Comparison of ENCODE assay signal across 28 cellular contexts in genomic region chr7:17996442-17997223, GRCh38. TPM values are rescaled to one million over a fixed set of nuclear protein-coding genes. Genes with fewer than 3 reads are reported as not detected.
"Had no signal": no experiment of that assay in that cellular context is flagged by ENCODE, and none has a peak within 500 bp of the region (broad histone marks: within the 10 kb centered on the region; RNA-seq: fewer than 3 reads in every experiment).

No MANE protein-coding gene starts in this region.

- H3K9ac ChIP-seq: neural progenitor cell had no signal

- H3K27me3 ChIP-seq: colonic mucosa, neural progenitor cell, stomach, testis, upper lobe of left lung had no signal

- H3K4me3 ChIP-seq: colonic mucosa, mucosa of descending colon, neural progenitor cell, psoas muscle, smooth muscle cell, stomach, testis, upper lobe of left lung had no signal

- ATAC-seq: activated CD8-positive, alpha-beta memory T cell treated with anti-CD3 and anti-CD28 coated beads, Interleukin-2, amount 10 ng/mL, durations not matched to agents 7 days and 5 days; activated naive CD8-positive, alpha-beta T cell treated with anti-CD3 and anti-CD28 coated beads, Interleukin-2, amount 50 U/mL, for 24 hours; mucosa of descending colon; psoas muscle; sciatic nerve had no signal

- H3K36me3 ChIP-seq: colonic mucosa, neural progenitor cell, stomach, upper lobe of left lung had no signal

- H3K27ac ChIP-seq: colonic mucosa, epithelial cell of prostate, neural progenitor cell, psoas muscle, stomach, testis, upper lobe of left lung had no signal

- H3K4me2 ChIP-seq: neural progenitor cell, smooth muscle cell had no signal

- H3K9me3 ChIP-seq: colonic mucosa, psoas muscle, testis, upper lobe of left lung had no signal

- H3K4me1 ChIP-seq: colonic mucosa, psoas muscle, stomach, testis, upper lobe of left lung had no signal

- H2AFZ ChIP-seq: neural progenitor cell had no signal

- DNase-seq: activated CD4-positive, alpha-beta memory T cell treated with anti-CD3 and anti-CD28 coated beads, Interleukin-2, amount 10 ng/mL, durations not matched to agents 7 days and 5 days; activated CD4-positive, alpha-beta T cell treated with anti-CD3 and anti-CD28 coated beads for 48 hours; activated CD4-positive, CD25-positive, alpha-beta regulatory T cell; activated CD8-positive, alpha-beta memory T cell treated with anti-CD3 and anti-CD28 coated beads, Interleukin-2, amount 10 ng/mL, durations not matched to agents 7 days and 5 days; activated naive CD4-positive, alpha-beta T cell treated with anti-CD3 and anti-CD28 coated beads, Interleukin-2, amount 10 ng/mL, durations not matched to agents 7 days and 5 days; activated naive CD8-positive, alpha-beta T cell treated with anti-CD3 and anti-CD28 coated beads, Interleukin-2, amount 50 U/mL, for 24 hours; activated T-cell treated with anti-CD3 and anti-CD28 coated beads, Interleukin-2, amount 50 U/mL, for 24 hours; anterior cingulate cortex; colonic mucosa; endodermal cell; foreskin melanocyte; glutamatergic neuron; kidney; mucosa of descending colon; naive B cell; psoas muscle; stimulated activated CD4-positive, alpha-beta T cell treated with anti-CD3 and anti-CD28 coated beads, Interleukin-4, amount 100 ng/mL, for 1 hour; stomach; T-helper 9 cell; testis; upper lobe of left lung had no signal

RNA-seq across cellular contexts. Expression of gene PRPS1L1, which starts 31.0 kb away (rescaled TPM):
- total RNA-seq: activated CD4-positive, alpha-beta memory T cell treated with anti-CD3 and anti-CD28 coated beads, Interleukin-2, amount 10 ng/mL, durations not matched to agents 7 days and 5 days; activated CD8-positive, alpha-beta memory T cell treated with anti-CD3 and anti-CD28 coated beads, Interleukin-2, amount 10 ng/mL, durations not matched to agents 7 days and 5 days; activated T-helper 2 cell treated with anti-CD3 and anti-CD28 coated beads, Interferon-gamma antibody, Interleukin-2, Interleukin-4, amounts not matched to agents 10 μg/mL and 5 μg/mL and 100 μg/mL, durations not matched to agents 14 hours and 24 hours and 36 hours; colonic mucosa; endodermal cell; kidney; liver; mucosa of descending colon; osteoblast; psoas muscle; sciatic nerve; smooth muscle cell; stomach; upper lobe of left lung had no signal
- polyA plus RNA-seq: liver, psoas muscle, smooth muscle cell, stomach had no signal
